15 cellular contexts compared by ENCODE assay signal in the genomic region with DNA sequence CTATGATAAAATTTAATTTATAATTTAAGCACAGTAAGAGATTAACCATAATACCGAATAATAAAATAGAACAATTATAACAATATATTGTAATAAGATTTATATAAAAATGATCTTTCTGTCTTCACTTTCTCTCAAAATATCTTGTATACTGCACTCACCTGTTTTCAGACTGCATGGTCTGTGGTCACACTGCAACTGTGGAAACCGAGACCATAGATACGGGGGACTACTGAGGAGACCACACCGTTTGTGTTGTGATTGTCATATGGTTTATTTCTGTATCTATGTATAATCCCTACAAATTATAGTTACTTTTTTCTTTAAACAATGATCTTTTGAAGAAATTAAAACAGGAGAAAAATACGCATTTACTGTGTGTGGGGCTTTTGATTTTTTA.
DNase-seq lines count a peak whose midpoint lies in the region; ATAC-seq and TF ChIP-seq lines count a peak whose summit lies in the region.
"Had no signal": no experiment of that assay in that cellular context is flagged by ENCODE, and none has a peak within 500 bp of the region (broad histone marks: within the 10 kb centered on the region; RNA-seq: fewer than 3 reads in every experiment).

No MANE protein-coding gene starts in this region.

- POLR2A ChIA-PET in naive thymus-derived CD8-positive, alpha-beta T cell (lab: Charles Lee): interaction anchor here (1.0 to 4.2 kb wide), 11 partner anchors 12 to 206 kb away, joined by 3 to 40 read pairs (median 4); partner anchors contain the start of gene DMXL1
- POLR2A ChIA-PET in GM10248 (lab: Yijun Ruan, JAX): no interaction called here

- DNase-seq in T-helper 2 cell treated with Interferon-gamma antibody and Interleukin-4, amounts not matched to agents 5 μg/mL and 100 μg/mL, for 36 hours (ENCODE audit: low spot score): no peak
- DNase-seq in T-helper 2 cell (no peak), AG20443 (ENCODE audit: low spot score) (no peak), G401 (ENCODE audit: low spot score) (no peak), GM10248 (ENCODE audit: extremely low spot score) (no peak)
- peak in 1 of 10 donors; percentile 32 for DNase-seq in naive thymus-derived CD8-positive, alpha-beta T cell
- DNase-seq: 8988T; activated effector memory CD4-positive, alpha-beta T cell treated with anti-CD3 and anti-CD28 coated beads, Interleukin-2, amount 50 U/mL, for 16 hours; DMS 273 treated with DMSO at 0.1 percent for 48 hours; esophagus squamous epithelium; NCI-H1105 treated with DMSO at 0.1 percent for 48 hours; upper lobe of right lung had no signal

- CTCF ChIA-PET in GM10248 (lab: Yijun Ruan, JAX): interaction anchor here (1.3 to 1.8 kb wide), 2 partner anchors 59 to 135 kb away, joined by 3 to 6 read pairs; no protein-coding TSS in a partner anchor

- H3K4me3 ChIP-seq in OCI-LY3 (ENCODE audit: low read length): no peak overlapping the region
- H3K4me3 ChIP-seq: esophagus squamous epithelium, upper lobe of right lung had no signal

- peaks cover 4% of the 10 kb centered on the region for H3K36me3 ChIP-seq in OCI-LY3 (replicated peaks; ENCODE audit: low read depth, low read length)
- H3K36me3 ChIP-seq: esophagus squamous epithelium, upper lobe of right lung had no signal

- H3K36me3 Mint-ChIP-seq in T-helper 2 cell treated with Interferon-gamma antibody and Interleukin-4, amounts not matched to agents 5 μg/mL and 100 μg/mL, for 36 hours (ENCODE audit: low read depth): peaks cover 59% of the 10 kb centered on the region
- peaks cover 0 to 15% (median 0%) of the 10 kb centered on the region in 3 donors for H3K36me3 Mint-ChIP-seq in naive thymus-derived CD8-positive, alpha-beta T cell

- peak; percentile 24 for ATAC-seq in HG02678 (IDR thresholded peaks at IDR 0.05; ENCODE audit: unreplicated experiment)
- ATAC-seq in naive thymus-derived CD8-positive, alpha-beta T cell: peak in 1 of 2 donors; percentile 25
- ATAC-seq: upper lobe of right lung had no signal

- H3K4me1 Mint-ChIP-seq in T-helper 2 cell treated with Interferon-gamma antibody and Interleukin-4, amounts not matched to agents 5 μg/mL and 100 μg/mL, for 36 hours (ENCODE audit: low read depth): peaks cover 92% of the 10 kb centered on the region
- H3K4me1 Mint-ChIP-seq in naive thymus-derived CD8-positive, alpha-beta T cell: peaks cover 43 to 99% (median 97%) of the 10 kb centered on the region in 4 donors

- no peaks in the 10 kb centered on the region for H3K27me3 Mint-ChIP-seq in T-helper 2 cell treated with Interferon-gamma antibody and Interleukin-4, amounts not matched to agents 5 μg/mL and 100 μg/mL, for 36 hours (ENCODE audit: low read depth)
- peaks cover 0 to 2% (median 0%) of the 10 kb centered on the region in 5 donors for H3K27me3 Mint-ChIP-seq in naive thymus-derived CD8-positive, alpha-beta T cell

- H3K9me3 Mint-ChIP-seq in T-helper 2 cell treated with Interferon-gamma antibody and Interleukin-4, amounts not matched to agents 5 μg/mL and 100 μg/mL, for 36 hours: no peaks in the 10 kb centered on the region
- peaks cover 0 to 5% (median 0%) of the 10 kb centered on the region in 9 donors for H3K9me3 Mint-ChIP-seq in naive thymus-derived CD8-positive, alpha-beta T cell

- peak overlapping the region; percentile 67 for H3K27ac Mint-ChIP-seq in T-helper 2 cell treated with Interferon-gamma antibody and Interleukin-4, amounts not matched to agents 5 μg/mL and 100 μg/mL, for 36 hours
- H3K27ac Mint-ChIP-seq in naive thymus-derived CD8-positive, alpha-beta T cell: peak overlapping the region; percentile 93 to 100 (median 95)

- peaks cover 55% of the 10 kb centered on the region for H3K4me1 ChIP-seq in OCI-LY3 (ENCODE audit: low read length)

- peak overlapping the region; percentile 40 for H3K4me2 ChIP-seq in OCI-LY3 (ENCODE audit: low read length)

- peak overlapping the region; percentile 16 for H3K4me3 Mint-ChIP-seq in T-helper 2 cell treated with Interferon-gamma antibody and Interleukin-4, amounts not matched to agents 5 μg/mL and 100 μg/mL, for 36 hours
- H3K4me3 Mint-ChIP-seq in naive thymus-derived CD8-positive, alpha-beta T cell: peak overlapping the region; percentile 61 to 100 (median 79)

- H3K9ac ChIP-seq in OCI-LY3 (ENCODE audit: low read length): no peak overlapping the region

- no peaks in the 10 kb centered on the region for H4K20me1 ChIP-seq in OCI-LY3 (ENCODE audit: insufficient read depth, low read length)

- H3K27me3 ChIP-seq in OCI-LY3 (ENCODE audit: low read depth, low read length): no peaks in the 10 kb centered on the region
- H3K27me3 ChIP-seq: esophagus squamous epithelium, upper lobe of right lung had no signal

- no peak overlapping the region for H3K27ac ChIP-seq in OCI-LY3 (ENCODE audit: low read length)
- H3K27ac ChIP-seq: esophagus squamous epithelium, upper lobe of right lung, VCaP had no signal

- H3K9me3 ChIP-seq in OCI-LY3 (ENCODE audit: insufficient read depth, low read length): no peaks in the 10 kb centered on the region
- H3K9me3 ChIP-seq: esophagus squamous epithelium, upper lobe of right lung had no signal

- in situ Hi-C loops in G401 (cut with HindIII; ENCODE audit: low sequenced_read_pairs): no loop called here

- H2AFZ ChIP-seq in OCI-LY3 (ENCODE audit: low read depth, low read length): no peak overlapping the region

- TF ChIP-seq CTCF in OCI-LY3 (IDR thresholded peaks at IDR 0.05; ENCODE audit: low read depth, low read length) (no peak), GM10248 (IDR thresholded peaks at IDR 0.05; ENCODE audit: control extremely low read depth, extremely low read depth, low read depth, missing control alignments) (no peak)

- H3K79me2 ChIP-seq in OCI-LY3 (ENCODE audit: low read length): peaks cover 52% of the 10 kb centered on the region
